Comparison of ENCODE assay signal across 9 cellular contexts in genomic region chr5:122195784-122196394, GRCh38.
DNase-seq lines count a peak whose midpoint lies in the region; ATAC-seq and TF ChIP-seq lines count a peak whose summit lies in the region.
"Had no signal": no experiment of that assay in that cellular context is flagged by ENCODE, and none has a peak within 500 bp of the region (broad histone marks: within the 10 kb centered on the region; RNA-seq: fewer than 3 reads in every experiment).

No MANE protein-coding gene starts in this region.

- no peak overlapping the region for H3K4me3 Mint-ChIP-seq in activated CD4-positive, alpha-beta memory T cell treated with anti-CD3 and anti-CD28 coated beads, Interleukin-2, amount 10 ng/mL, durations not matched to agents 7 days and 5 days
- H3K4me3 Mint-ChIP-seq: activated naive CD8-positive, alpha-beta T cell had no signal

- H3K4me3 ChIP-seq in A673 (ENCODE audit: low read depth, low read length, poor library complexity, severe bottlenecking), result no peak overlapping the region
- no peak overlapping the region for H3K4me3 ChIP-seq in astrocyte of the spinal cord (ENCODE audit: low read depth, low read length)
- H3K4me3 ChIP-seq in kidney epithelial cell (ENCODE audit: low read depth, low read length), result no peak overlapping the region

- no peak overlapping the region for H3K27ac Mint-ChIP-seq in activated CD4-positive, alpha-beta memory T cell treated with anti-CD3 and anti-CD28 coated beads, Interleukin-2, amount 10 ng/mL, durations not matched to agents 7 days and 5 days
- H3K27ac Mint-ChIP-seq: activated naive CD8-positive, alpha-beta T cell had no signal

- H3K27me3 ChIP-seq in A673 (replicated peaks; ENCODE audit: insufficient read depth, low read depth, low read length, poor library complexity), result peaks cover 33% of the 10 kb centered on the region
- H3K27me3 ChIP-seq in kidney epithelial cell (ENCODE audit: control insufficient read depth, insufficient read depth, low read length), result no peaks in the 10 kb centered on the region

- no peaks in the 10 kb centered on the region for H3K36me3 Mint-ChIP-seq in activated CD4-positive, alpha-beta memory T cell treated with anti-CD3 and anti-CD28 coated beads, Interleukin-2, amount 10 ng/mL, durations not matched to agents 7 days and 5 days (ENCODE audit: low read depth)
- H3K36me3 Mint-ChIP-seq: activated naive CD8-positive, alpha-beta T cell had no signal

- H3K27ac ChIP-seq in A673 (ENCODE audit: low read depth, low read length, poor library complexity, severe bottlenecking), result no peak overlapping the region

- H3K4me1 ChIP-seq in A673 (ENCODE audit: insufficient read depth, low read length, poor library complexity, severe bottlenecking), result no peaks in the 10 kb centered on the region

- H3K4me1 Mint-ChIP-seq in activated CD4-positive, alpha-beta memory T cell treated with anti-CD3 and anti-CD28 coated beads, Interleukin-2, amount 10 ng/mL, durations not matched to agents 7 days and 5 days, result no peaks in the 10 kb centered on the region

- H3K27me3 Mint-ChIP-seq in activated CD4-positive, alpha-beta memory T cell treated with anti-CD3 and anti-CD28 coated beads, Interleukin-2, amount 10 ng/mL, durations not matched to agents 7 days and 5 days, result peaks cover 5% of the 10 kb centered on the region

- DNase-seq in A673 (ENCODE audit: low spot score), result peak; percentile 57
- DNase-seq in NCI-H226, result peak; percentile 46
- DNase-seq in astrocyte of the spinal cord (ENCODE audit: low read depth, low spot score), result peak; percentile 76
- DNase-seq in kidney epithelial cell (ENCODE audit: low read depth), result no peak
- no peak for DNase-seq in stimulated activated CD4-positive, alpha-beta T cell treated with anti-CD3 and anti-CD28 coated beads, Interleukin-2, amount 100 ng/mL, for 48 hours
- DNase-seq in activated CD4-positive, alpha-beta memory T cell treated with anti-CD3 and anti-CD28 coated beads, Interleukin-2, amount 10 ng/mL, durations not matched to agents 7 days and 5 days, result no peak

- intact Hi-C loops in A673 (cut with micrococcal nuclease; ENCODE audit: unreplicated experiment), result loop anchor here (2.0 to 5.0 kb wide), 2 partner anchors 219 to 296 kb away; no protein-coding TSS in a partner anchor

- CTCF ChIA-PET in A673 (lab: Charles Lee), result interaction anchor here (1.6 kb wide), 1 partner anchor 9 kb away, joined by 3 read pairs; no protein-coding TSS in a partner anchor
- CTCF ChIA-PET in activated CD4-positive, alpha-beta memory T cell treated with anti-CD3 and anti-CD28 coated beads, Interleukin-2, amount 10 ng/mL, durations not matched to agents 7 days and 5 days (lab: Charles Lee), result no interaction called here

- in situ Hi-C loops in astrocyte of the spinal cord (cut with HindIII; ENCODE audit: low sequenced_read_pairs), result no loop called here

- H3K36me3 ChIP-seq in A673 (ENCODE audit: insufficient read depth, low read length, poor library complexity, severe bottlenecking) (no peaks in the 10 kb centered on the region), kidney epithelial cell (ENCODE audit: control insufficient read depth, insufficient read depth, low read length) (no peaks in the 10 kb centered on the region)

- POLR2A ChIA-PET in A673 (lab: Charles Lee; ENCODE audit: low non-redundant PET), result no interaction called here
- POLR2A ChIA-PET in activated CD4-positive, alpha-beta memory T cell treated with anti-CD3 and anti-CD28 coated beads, Interleukin-2, amount 10 ng/mL, durations not matched to agents 7 days and 5 days (lab: Charles Lee), result no interaction called here

- H3K9me3 ChIP-seq in A673 (ENCODE audit: low read depth, low read length, poor library complexity, severe bottlenecking), result no peaks in the 10 kb centered on the region

- BruUV-seq in A673 (replicated peaks; lab: Mats Ljungman, UMichigan), result no TSS peak

- peak; percentile 66 for TF ChIP-seq CTCF in A673 (conservative IDR thresholded peaks at IDR 0.05; ENCODE audit: low read depth, low read length)
- peak; percentile 78 for TF ChIP-seq CTCF in astrocyte of the spinal cord (IDR thresholded peaks at IDR 0.05; ENCODE audit: low read depth, low read length)
- TF ChIP-seq CTCF in kidney epithelial cell (IDR thresholded peaks at IDR 0.05; ENCODE audit: insufficient read depth, low read length, poor library complexity, severe bottlenecking), result peak; percentile 69

- ATAC-seq in GM19351 (IDR thresholded peaks at IDR 0.05; ENCODE audit: unreplicated experiment) (peak; percentile 42), HG03095 (IDR thresholded peaks at IDR 0.05; ENCODE audit: unreplicated experiment) (no peak)

- no peaks in the 10 kb centered on the region for H3K9me3 Mint-ChIP-seq in activated CD4-positive, alpha-beta memory T cell treated with anti-CD3 and anti-CD28 coated beads, Interleukin-2, amount 10 ng/mL, durations not matched to agents 7 days and 5 days

Comparison
In these comparisons a context has a peak if more than half of its experiments do, and no peak if none do; other contexts are left out.
1. DNase-seq: peak in A673 (single experiment), NCI-H226 (single experiment) and astrocyte of the spinal cord (single experiment); none in kidney epithelial cell (single experiment), stimulated activated CD4-positive, alpha-beta T cell treated with anti-CD3 and anti-CD28 coated beads, Interleukin-2, amount 100 ng/mL, for 48 hours (0 of 2) and activated CD4-positive, alpha-beta memory T cell treated with anti-CD3 and anti-CD28 coated beads, Interleukin-2, amount 10 ng/mL, durations not matched to agents 7 days and 5 days (single experiment).
2. Peak in every context shown above with its lines, with median percentiles within 50 percentile points of each other: CTCF ChIP-seq.